ENCODE assay signal across 7 cellular contexts in genomic region chr12:112937741-112938719, GRCh38. TPM values are rescaled to one million over a fixed set of nuclear protein-coding genes. Genes with fewer than 3 reads are reported as not detected.
DNase-seq lines count a peak whose midpoint lies in the region; ATAC-seq and TF ChIP-seq lines count a peak whose summit lies in the region.

A gene with protein sequence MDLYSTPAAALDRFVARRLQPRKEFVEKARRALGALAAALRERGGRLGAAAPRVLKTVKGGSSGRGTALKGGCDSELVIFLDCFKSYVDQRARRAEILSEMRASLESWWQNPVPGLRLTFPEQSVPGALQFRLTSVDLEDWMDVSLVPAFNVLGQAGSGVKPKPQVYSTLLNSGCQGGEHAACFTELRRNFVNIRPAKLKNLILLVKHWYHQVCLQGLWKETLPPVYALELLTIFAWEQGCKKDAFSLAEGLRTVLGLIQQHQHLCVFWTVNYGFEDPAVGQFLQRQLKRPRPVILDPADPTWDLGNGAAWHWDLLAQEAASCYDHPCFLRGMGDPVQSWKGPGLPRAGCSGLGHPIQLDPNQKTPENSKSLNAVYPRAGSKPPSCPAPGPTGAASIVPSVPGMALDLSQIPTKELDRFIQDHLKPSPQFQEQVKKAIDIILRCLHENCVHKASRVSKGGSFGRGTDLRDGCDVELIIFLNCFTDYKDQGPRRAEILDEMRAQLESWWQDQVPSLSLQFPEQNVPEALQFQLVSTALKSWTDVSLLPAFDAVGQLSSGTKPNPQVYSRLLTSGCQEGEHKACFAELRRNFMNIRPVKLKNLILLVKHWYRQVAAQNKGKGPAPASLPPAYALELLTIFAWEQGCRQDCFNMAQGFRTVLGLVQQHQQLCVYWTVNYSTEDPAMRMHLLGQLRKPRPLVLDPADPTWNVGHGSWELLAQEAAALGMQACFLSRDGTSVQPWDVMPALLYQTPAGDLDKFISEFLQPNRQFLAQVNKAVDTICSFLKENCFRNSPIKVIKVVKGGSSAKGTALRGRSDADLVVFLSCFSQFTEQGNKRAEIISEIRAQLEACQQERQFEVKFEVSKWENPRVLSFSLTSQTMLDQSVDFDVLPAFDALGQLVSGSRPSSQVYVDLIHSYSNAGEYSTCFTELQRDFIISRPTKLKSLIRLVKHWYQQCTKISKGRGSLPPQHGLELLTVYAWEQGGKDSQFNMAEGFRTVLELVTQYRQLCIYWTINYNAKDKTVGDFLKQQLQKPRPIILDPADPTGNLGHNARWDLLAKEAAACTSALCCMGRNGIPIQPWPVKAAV (plus strand): TSS chr12:112938474. CDS start chr12:112938531, 57 bp downstream.

- POLR2A ChIA-PET in SK-N-SH (lab: Yijun Ruan, JAX), result interaction anchor here (0.8 to 1.0 kb wide), 2 partner anchors 20 to 29 kb away, joined by 3 read pairs; no protein-coding TSS in a partner anchor

- H4K20me1 ChIP-seq in SK-N-SH (ENCODE audit: insufficient read depth), result no peaks in the 10 kb centered on the region

- WGBS in SK-N-SH (ENCODE audit: low lambda C conversion rate), result 37% methylated on average over 23 of the region's 50 CpGs
- WGBS in ovary, 3 donors, result 4 to 5% (median 4%) methylated on average over 48 to 50 of the region's 50 CpGs

- peak within 1 kb of the TSS in 1 of 2 experiments; percentile 65; a peak in 2 of 4 replicates for H3K27ac ChIP-seq in SK-N-SH (ENCODE audit: low read depth in 2 of 2, low read length in 1 of 2)
- H3K27ac ChIP-seq in ovary, result peak within 1 kb of the TSS in 1 of 2 donors; percentile 51
- peak within 1 kb of the TSS; percentile 53 to 59 for H3K27ac ChIP-seq in thoracic aorta

- no peaks in the 10 kb centered on the region for H3K9me2 ChIP-seq in SK-N-SH

- no peak for TF ChIP-seq CTCF in GM12875 (IDR thresholded peaks at IDR 0.05; ENCODE audit: borderline replicate concordance, insufficient read depth, low read depth, low read length)
- TF ChIP-seq CTCF in SK-N-SH (IDR thresholded peaks at IDR 0.05), result no peak
- no peak for TF ChIP-seq CTCF in ovary (IDR thresholded peaks at IDR 0.05)
- no peak for TF ChIP-seq CTCF in thoracic aorta (IDR thresholded peaks at IDR 0.05)

- H2AFZ ChIP-seq in SK-N-SH (ENCODE audit: low read depth), result peak within 1 kb of the TSS; percentile 94; the same call in 1 of the 2 replicates

- peaks cover 0 to 23% of the 10 kb centered on the region in 2 experiments; a peak in 2 of 4 replicates for H3K4me1 ChIP-seq in SK-N-SH (ENCODE audit: control insufficient read depth in 1 of 2, insufficient read depth in 2 of 2, low read depth in 1 of 2, low read length in 1 of 2)
- H3K4me1 ChIP-seq in ovary (ENCODE audit: insufficient read depth), result peaks cover 4% of the 10 kb centered on the region
- H3K4me1 ChIP-seq in thoracic aorta (ENCODE audit: control insufficient read depth in 1 of 2, low read depth in 2 of 2), result peaks cover 4 to 17% of the 10 kb centered on the region in 2 donors

- H3K27ac Mint-ChIP-seq in activated naive CD4-positive, alpha-beta T cell treated with anti-CD3 and anti-CD28 coated beads, Interleukin-2, amount 50 U/mL, for 72 hours, result peak within 1 kb of the TSS; percentile 85 to 90

- no peaks in the 10 kb centered on the region for H3K9me3 ChIP-seq in SK-N-SH
- H3K9me3 ChIP-seq in ovary, result no peaks in the 10 kb centered on the region
- no peaks in the 10 kb centered on the region for H3K9me3 ChIP-seq in thoracic aorta

- H3K36me3 ChIP-seq in SK-N-SH (replicated peaks in 1 of 2; ENCODE audit: control insufficient read depth in 1 of 2, insufficient read depth in 2 of 2, low read length in 1 of 2) (no peaks in the 10 kb centered on the region), ovary (no peaks in the 10 kb centered on the region), thoracic aorta (no peaks in the 10 kb centered on the region)

- no peak for TF ChIP-seq RAD21 in SK-N-SH (IDR thresholded peaks at IDR 0.05; ENCODE audit: low read length)

- H3K4me3 ChIP-seq in GM12875 (ENCODE audit: low read depth, low read length) (peak within 1 kb of the TSS; percentile 47), SK-N-SH (ENCODE audit: low read depth in 2 of 2, low read length in 1 of 2) (peak within 1 kb of the TSS; percentile 59 to 71), ovary (peak within 1 kb of the TSS; percentile 77), thoracic aorta (peak within 1 kb of the TSS; percentile 85)

- H3K4me2 ChIP-seq in SK-N-SH, result peak within 1 kb of the TSS; percentile 94

- intact Hi-C loops in head of caudate nucleus (cut with DNase I), result no loop called here
- intact Hi-C loops in ovary (cut with DNase I), result no loop called here

- peak; percentile 77 for DNase-seq in HPDE6-E6E7 (ENCODE audit: extremely low spot score)
- DNase-seq in SK-N-SH, result peak; percentile 78
- peak; percentile 50 to 75 for DNase-seq in activated naive CD4-positive, alpha-beta T cell treated with anti-CD3 and anti-CD28 coated beads, Interleukin-2, amount 50 U/mL, for 72 hours (ENCODE audit: low spot score in 2 of 2)
- DNase-seq in head of caudate nucleus, result peak; percentile 4 to 81 (median 50)
- DNase-seq in ovary, result peak; percentile 88 to 93 (median 91)
- DNase-seq in thoracic aorta (ENCODE audit: low spot score), result peak; percentile 54

- ATAC-seq in activated naive CD4-positive, alpha-beta T cell treated with anti-CD3 and anti-CD28 coated beads, Interleukin-2, amount 50 U/mL, for 72 hours, result peak; percentile 63 to 80
- peak; percentile 57 for ATAC-seq in thoracic aorta (ENCODE audit: insufficient number of reproducible peaks, low FRiP score, low read depth)

- no peaks in the 10 kb centered on the region for H3F3A ChIP-seq in SK-N-SH (replicated peaks; ENCODE audit: insufficient read depth)

- no peak for TF ChIP-seq EP300 in SK-N-SH (IDR thresholded peaks at IDR 0.05; ENCODE audit: borderline replicate concordance in 1 of 2, low read depth in 1 of 2, low read length in 1 of 2)
- no peak for TF ChIP-seq EP300 in ovary (IDR thresholded peaks at IDR 0.05)

- TF ChIP-seq POLR2A in ovary (IDR thresholded peaks at IDR 0.05), result no peak

- H3K27me3 ChIP-seq in SK-N-SH (ENCODE audit: insufficient read depth) (no peaks in the 10 kb centered on the region), ovary (no peaks in the 10 kb centered on the region), thoracic aorta (replicated peaks; ENCODE audit: insufficient read depth) (no peaks in the 10 kb centered on the region)

- peaks cover 11 to 19% of the 10 kb centered on the region in 2 donors for H3K36me3 Mint-ChIP-seq in activated naive CD4-positive, alpha-beta T cell treated with anti-CD3 and anti-CD28 coated beads, Interleukin-2, amount 50 U/mL, for 72 hours

- no peaks in the 10 kb centered on the region for H3K9me3 Mint-ChIP-seq in activated naive CD4-positive, alpha-beta T cell treated with anti-CD3 and anti-CD28 coated beads, Interleukin-2, amount 50 U/mL, for 72 hours

- no peaks in the 10 kb centered on the region for H3K79me2 ChIP-seq in SK-N-SH (ENCODE audit: insufficient read depth)

- H3K9ac ChIP-seq in SK-N-SH, result peak within 1 kb of the TSS; percentile 48; the same call in 1 of the 2 replicates

- CTCF ChIA-PET in SK-N-SH (lab: Yijun Ruan, JAX), result interaction anchor here (0.8 kb wide), 1 partner anchor 31 kb away, joined by 3 read pairs; no protein-coding TSS in a partner anchor

TF ChIP-seq in SK-N-SH, 30 proteins besides CTCF, POLR2A, EP300 and RAD21 (continues in another document):
- TF ChIP-seq YY1 (IDR thresholded peaks at IDR 0.05; ENCODE audit: low read depth), result no peak
- TF ChIP-seq FOXM1 (IDR thresholded peaks at IDR 0.05; ENCODE audit: low read depth), result no peak
- TF ChIP-seq GATA2 (CRISPR knock-in tag; IDR thresholded peaks at IDR 0.05), result no peak
- TF ChIP-seq, protein P1, sequence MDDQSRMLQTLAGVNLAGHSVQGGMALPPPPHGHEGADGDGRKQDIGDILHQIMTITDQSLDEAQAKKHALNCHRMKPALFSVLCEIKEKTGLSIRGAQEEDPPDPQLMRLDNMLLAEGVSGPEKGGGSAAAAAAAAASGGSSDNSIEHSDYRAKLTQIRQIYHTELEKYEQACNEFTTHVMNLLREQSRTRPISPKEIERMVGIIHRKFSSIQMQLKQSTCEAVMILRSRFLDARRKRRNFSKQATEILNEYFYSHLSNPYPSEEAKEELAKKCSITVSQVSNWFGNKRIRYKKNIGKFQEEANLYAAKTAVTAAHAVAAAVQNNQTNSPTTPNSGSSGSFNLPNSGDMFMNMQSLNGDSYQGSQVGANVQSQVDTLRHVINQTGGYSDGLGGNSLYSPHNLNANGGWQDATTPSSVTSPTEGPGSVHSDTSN (IDR thresholded peaks at IDR 0.05), result no peak
- TF ChIP-seq, protein P2, sequence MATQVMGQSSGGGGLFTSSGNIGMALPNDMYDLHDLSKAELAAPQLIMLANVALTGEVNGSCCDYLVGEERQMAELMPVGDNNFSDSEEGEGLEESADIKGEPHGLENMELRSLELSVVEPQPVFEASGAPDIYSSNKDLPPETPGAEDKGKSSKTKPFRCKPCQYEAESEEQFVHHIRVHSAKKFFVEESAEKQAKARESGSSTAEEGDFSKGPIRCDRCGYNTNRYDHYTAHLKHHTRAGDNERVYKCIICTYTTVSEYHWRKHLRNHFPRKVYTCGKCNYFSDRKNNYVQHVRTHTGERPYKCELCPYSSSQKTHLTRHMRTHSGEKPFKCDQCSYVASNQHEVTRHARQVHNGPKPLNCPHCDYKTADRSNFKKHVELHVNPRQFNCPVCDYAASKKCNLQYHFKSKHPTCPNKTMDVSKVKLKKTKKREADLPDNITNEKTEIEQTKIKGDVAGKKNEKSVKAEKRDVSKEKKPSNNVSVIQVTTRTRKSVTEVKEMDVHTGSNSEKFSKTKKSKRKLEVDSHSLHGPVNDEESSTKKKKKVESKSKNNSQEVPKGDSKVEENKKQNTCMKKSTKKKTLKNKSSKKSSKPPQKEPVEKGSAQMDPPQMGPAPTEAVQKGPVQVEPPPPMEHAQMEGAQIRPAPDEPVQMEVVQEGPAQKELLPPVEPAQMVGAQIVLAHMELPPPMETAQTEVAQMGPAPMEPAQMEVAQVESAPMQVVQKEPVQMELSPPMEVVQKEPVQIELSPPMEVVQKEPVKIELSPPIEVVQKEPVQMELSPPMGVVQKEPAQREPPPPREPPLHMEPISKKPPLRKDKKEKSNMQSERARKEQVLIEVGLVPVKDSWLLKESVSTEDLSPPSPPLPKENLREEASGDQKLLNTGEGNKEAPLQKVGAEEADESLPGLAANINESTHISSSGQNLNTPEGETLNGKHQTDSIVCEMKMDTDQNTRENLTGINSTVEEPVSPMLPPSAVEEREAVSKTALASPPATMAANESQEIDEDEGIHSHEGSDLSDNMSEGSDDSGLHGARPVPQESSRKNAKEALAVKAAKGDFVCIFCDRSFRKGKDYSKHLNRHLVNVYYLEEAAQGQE (IDR thresholded peaks at IDR 0.05; ENCODE audit: low read depth, low read length), result peak; percentile 70; the same call in 1 of the 2 replicates
- TF ChIP-seq MXI1 (IDR thresholded peaks at IDR 0.05; ENCODE audit: low read depth, low read length), result peak; percentile 20; the same call in 1 of the 2 replicates

RNA-seq across cellular contexts. Expression of the gene that starts here (rescaled TPM):
- polyA plus RNA-seq in SK-N-SH (2012; rRNA removed) (3.0 TPM in 2 replicates), ovary (10 to 100 TPM in 1 of 2 donors, 1 to 10 TPM in 1; 8.1 to 26.2 TPM)
- 1.7 and 2.7 TPM in 2 replicates for polyA plus RNA-seq in SK-N-SH (2012; cell fraction: cytosol; rRNA removed)
- 2.9 and 3.3 TPM in 2 replicates for polyA plus RNA-seq in SK-N-SH (2012; cell fraction: nucleus; rRNA removed)
- 10 to 100 TPM; 21.8 to 76.6 TPM for total RNA-seq in activated naive CD4-positive, alpha-beta T cell treated with anti-CD3 and anti-CD28 coated beads, Interleukin-2, amount 50 U/mL, for 72 hours
- total RNA-seq in ovary (10 to 100 TPM in 2 of 7 donors, 1 to 10 TPM in 5; 2.3 to 12.6 (median 7.6) TPM), thoracic aorta (10 to 100 TPM; 11.9 to 13.7 TPM)
